2 cellular contexts compared by ENCODE assay signal in genomic region chr5:36607114-36607561, GRCh38.
TF ChIP-seq lines count a peak whose summit lies in the region.

No MANE protein-coding gene starts in this region.

TF ChIP-seq in HepG2, 621 proteins besides CTCF, POLR2A, EP300 and RAD21 (continues in another document):
- no peak for TF ChIP-seq FOXP4 (CRISPR knock-in tag; IDR thresholded peaks at IDR 0.05)
- no peak for TF ChIP-seq ZBTB49 (CRISPR knock-in tag; IDR thresholded peaks at IDR 0.05; ENCODE audit: borderline replicate concordance)
- no peak for TF ChIP-seq KDM1A (CRISPR knock-in tag; IDR thresholded peaks at IDR 0.05)
- TF ChIP-seq TBX2 (CRISPR knock-in tag; IDR thresholded peaks at IDR 0.05; ENCODE audit: borderline replicate concordance) = no peak
- no peak for TF ChIP-seq CHCHD3 (CRISPR knock-in tag; IDR thresholded peaks at IDR 0.05)
- TF ChIP-seq ZBTB40 (IDR thresholded peaks at IDR 0.05) = no peak
- no peak for TF ChIP-seq ZBTB40 (CRISPR knock-in tag; IDR thresholded peaks at IDR 0.05)
- no peak for TF ChIP-seq RARG (CRISPR knock-in tag; IDR thresholded peaks at IDR 0.05; ENCODE audit: low read depth)
- no peak for TF ChIP-seq BCL3 (CRISPR knock-in tag; IDR thresholded peaks at IDR 0.05)

TF ChIP-seq in neural cell, 6 proteins besides CTCF, POLR2A, EP300 and RAD21 (continued from another document):
- TF ChIP-seq REST (IDR thresholded peaks at IDR 0.05; ENCODE audit: borderline replicate concordance) (no peak), MXI1 (conservative IDR thresholded peaks at IDR 0.05; ENCODE audit: poor library complexity, severe bottlenecking) (no peak), TAF1 (IDR thresholded peaks at IDR 0.05; ENCODE audit: low read depth) (no peak), POLR2AphosphoS5 (IDR thresholded peaks at IDR 0.05) (no peak), SMC3 (conservative IDR thresholded peaks at IDR 0.05; ENCODE audit: poor library complexity) (no peak)
